16 cellular contexts compared by ENCODE assay signal in genomic region chr19:49858591-49858985, GRCh38. TPM values are rescaled to one million over a fixed set of nuclear protein-coding genes. Genes with fewer than 3 reads are reported as not detected.
A peak's percentile ranks its signal among the peaks of the same experiment; 100 is the strongest.
DNase-seq lines count a peak whose midpoint lies in the region; ATAC-seq, FAIRE-seq and TF ChIP-seq lines count a peak whose summit lies in the region.
"Had no signal": no experiment of that assay in that cellular context is flagged by ENCODE, and none has a peak within 500 bp of the region (broad histone marks: within the 10 kb centered on the region; RNA-seq: fewer than 3 reads in every experiment).

No MANE protein-coding gene starts in this region.

- no peaks in the 10 kb centered on the region for H3K9me3 Mint-ChIP-seq in astrocyte (ENCODE audit: unreplicated experiment)

- peaks cover 46% of the 10 kb centered on the region for H3K79me2 ChIP-seq in astrocyte (ENCODE audit: insufficient read depth, low read length)
- peaks cover 23% of the 10 kb centered on the region for H3K79me2 ChIP-seq in mammary epithelial cell (ENCODE audit: insufficient read depth, low read length)

- dilution Hi-C loops in mammary epithelial cell (cut with HindIII; ENCODE audit: low sequenced_read_pairs) = no loop called here

- H3K27ac Mint-ChIP-seq in astrocyte (ENCODE audit: unreplicated experiment) = peak overlapping the region; percentile 58

- no peaks in the 10 kb centered on the region for H3K27me3 ChIP-seq in astrocyte (ENCODE audit: insufficient read depth, low read length)
- H3K27me3 ChIP-seq in mammary epithelial cell (ENCODE audit: insufficient read depth, low read length) = no peaks in the 10 kb centered on the region
- H3K27me3 ChIP-seq: BE2C, uterus had no signal

- H3K4me1 ChIP-seq in HEK293 (ENCODE audit: control insufficient read depth, insufficient read depth, low read length) (peaks cover 14% of the 10 kb centered on the region), astrocyte (ENCODE audit: insufficient read depth, low read length) (peaks cover 34% of the 10 kb centered on the region), mammary epithelial cell (ENCODE audit: insufficient read depth, low read length) (peaks cover 8% of the 10 kb centered on the region)
- H3K4me1 ChIP-seq: uterus had no signal

- H3K4me1 Mint-ChIP-seq in astrocyte (ENCODE audit: low read depth, unreplicated experiment) = peaks cover 11% of the 10 kb centered on the region

- ATAC-seq in GM21786 (IDR thresholded peaks at IDR 0.05; ENCODE audit: unreplicated experiment) = no peak
- ATAC-seq in GM21723 (IDR thresholded peaks at IDR 0.05; ENCODE audit: unreplicated experiment) = no peak

- H3K9me3 ChIP-seq in HEK293 (ENCODE audit: control insufficient read depth, insufficient read depth, low read depth, low read length) (no peaks in the 10 kb centered on the region), astrocyte (ENCODE audit: insufficient read depth, low read depth, low read length) (no peaks in the 10 kb centered on the region), mammary epithelial cell (replicated peaks; ENCODE audit: insufficient read depth, low read length) (no peaks in the 10 kb centered on the region)
- H3K9me3 ChIP-seq: BE2C, uterus had no signal

- no TSS peak for BruUV-seq in mammary epithelial cell (replicated peaks; lab: Mats Ljungman, UMichigan)

- in situ Hi-C loops in mammary epithelial cell (cut with MboI; ENCODE audit: low sequenced_read_pairs in 2 of 2) = no loop called here

- peak overlapping the region; percentile 65 for H3K4me2 ChIP-seq in astrocyte (ENCODE audit: low read length)
- H3K4me2 ChIP-seq in mammary epithelial cell (ENCODE audit: insufficient read depth, low read depth, low read length) = no peak overlapping the region

- DNase-seq in A172 (ENCODE audit: low spot score) = peak; percentile 48
- no peak for DNase-seq in astrocyte (ENCODE audit: low read depth)
- DNase-seq in myocyte (ENCODE audit: low read depth) = peak; percentile 72
- no peak for DNase-seq in NCI-H345 (lab: John Stamatoyannopoulos, UW)
- no peak for DNase-seq in mammary epithelial cell
- DNase-seq: activated CD8-positive, alpha-beta memory T cell treated with anti-CD3 and anti-CD28 coated beads for 24 hours; activated naive CD4-positive, alpha-beta T cell treated with anti-CD3 and anti-CD28 coated beads, Interleukin-2, amount 50 U/mL, for 16 hours; BE2C; effector memory CD4-positive, alpha-beta T cell; NCI-H1417 treated with DMSO at 0.1 percent for 48 hours; NCI-H82; T-helper 2 cell had no signal

- no peak overlapping the region for H3K4me3 ChIP-seq in HEK293 (ENCODE audit: low read depth, low read length)
- H3K4me3 ChIP-seq in astrocyte (ENCODE audit: insufficient read depth, low read depth, low read length) = no peak overlapping the region
- H3K4me3 ChIP-seq in mammary epithelial cell (replicated peaks in 1 of 3; ENCODE audit: insufficient read depth in 1 of 3, low read depth in 2 of 3, low read length in 3 of 3) = no peak overlapping the region
- H3K4me3 ChIP-seq: uterus had no signal

- H3K36me3 ChIP-seq in HEK293 (ENCODE audit: control insufficient read depth in 2 of 2, insufficient read depth in 1 of 2, low read length in 2 of 2) (peaks cover 19 to 90% of the 10 kb centered on the region in 2 experiments), astrocyte (ENCODE audit: insufficient read depth, low read length) (peaks cover 5% of the 10 kb centered on the region), mammary epithelial cell (ENCODE audit: insufficient read depth, low read length) (no peaks in the 10 kb centered on the region)
- H3K36me3 ChIP-seq: uterus had no signal

- FAIRE-seq in astrocyte (lab: Jason Lieb, UNC) = no peak

- TF ChIP-seq CTCF in HEK293 (tag by site-specific recombination; IDR thresholded peaks at IDR 0.05) = no peak
- TF ChIP-seq CTCF in astrocyte (IDR thresholded peaks at IDR 0.05; ENCODE audit: insufficient read depth, low read depth, low read length) = no peak
- no peak for TF ChIP-seq CTCF in mammary epithelial cell (conservative IDR thresholded peaks at IDR 0.05 in 1 of 2, IDR thresholded peaks at IDR 0.05 in 1 of 2; ENCODE audit: extremely low read depth in 1 of 2, insufficient read depth in 1 of 2, low read depth in 1 of 2, low read length in 2 of 2)

- H4K20me1 ChIP-seq in astrocyte (ENCODE audit: insufficient read depth, low read length) = peaks cover 73% of the 10 kb centered on the region
- no peaks in the 10 kb centered on the region for H4K20me1 ChIP-seq in mammary epithelial cell (ENCODE audit: insufficient read depth, low read length)

- POLR2A ChIA-PET in HEK293 (lab: Yijun Ruan, JAX) = interaction anchor here (0.9 to 3.1 kb wide), 7 partner anchors 8 to 92 kb away, joined by 3 to 28 read pairs (median 4); partner anchors contain the start of genes AP2A1, PNKP and PTOV1

- no peaks in the 10 kb centered on the region for H3K27me3 Mint-ChIP-seq in astrocyte (ENCODE audit: low read depth, unreplicated experiment)

- H3K27ac ChIP-seq in HEK293 (ENCODE audit: extremely low read depth, low read depth, low read length) (peak overlapping the region; percentile 53), astrocyte (ENCODE audit: low read depth, low read length) (peak overlapping the region; percentile 61), mammary epithelial cell (ENCODE audit: insufficient read depth, low read depth, low read length) (no peak overlapping the region)

- no peak overlapping the region for H3K4me3 Mint-ChIP-seq in astrocyte (ENCODE audit: unreplicated experiment)

- CTCF ChIA-PET in HEK293 (lab: Yijun Ruan, JAX) = interaction anchor here (1.0 to 1.4 kb wide), 3 partner anchors 9 to 178 kb away, joined by 3 to 4 read pairs (median 3); no protein-coding TSS in a partner anchor
- CTCF ChIA-PET in mammary epithelial cell (lab: Charles Lee; ENCODE audit: low non-redundant PET) = interaction anchor here (0.5 kb wide), 1 partner anchor 25 kb away, joined by 3 read pairs; no protein-coding TSS in a partner anchor

- peaks cover 6% of the 10 kb centered on the region for H3K36me3 Mint-ChIP-seq in astrocyte (ENCODE audit: low read depth, unreplicated experiment)

- H3K9ac ChIP-seq in astrocyte (ENCODE audit: low read length) (peak overlapping the region; percentile 50), mammary epithelial cell (ENCODE audit: insufficient read depth, low read length) (no peak overlapping the region)

- H2AFZ ChIP-seq in astrocyte (ENCODE audit: low read depth, low read length) (no peak overlapping the region), mammary epithelial cell (ENCODE audit: low read depth, low read length) (no peak overlapping the region)

- intact Hi-C loops in mammary epithelial cell (cut with micrococcal nuclease) = no loop called here

- 76% methylated on average over 11 of the region's 16 CpGs for WGBS in mammary epithelial cell (ENCODE audit: low coverage, missing lambda C conversion rate)

TF ChIP-seq in HEK293, 187 proteins besides CTCF, POLR2A, EP300 and RAD21 (continues in another document):
- TF ChIP-seq ZBTB11 (tag by site-specific recombination; conservative IDR thresholded peaks at IDR 0.05; ENCODE audit: low read depth) (peak; percentile 37; the same call in 1 of the 2 replicates), ZNF394 (tag by site-specific recombination; IDR thresholded peaks at IDR 0.05; ENCODE audit: borderline replicate concordance) (no peak)

RNA-seq across cellular contexts. Expression of gene PTOV1, which starts 7.6 kb away (rescaled TPM):
- 119 and 139 TPM in 2 replicates for total RNA-seq in A172 (2014; rRNA removed; shearing (Covaris generic))
- 162 and 172 TPM in 2 replicates for total RNA-seq in astrocyte
- total RNA-seq in myocyte = 161 and 176 TPM in 2 replicates
- polyA plus RNA-seq in myocyte (2012) = 218 TPM
- 10 to 100 TPM; 28.8 to 85.6 TPM for total RNA-seq in mammary epithelial cell
- polyA plus RNA-seq in mammary epithelial cell = 57.1 TPM
- 50.3 TPM for polyA minus RNA-seq in mammary epithelial cell

RNA-seq across cellular contexts. Expression of gene PNKP, which starts 8.8 kb away (rescaled TPM):
- 50.7 and 63.0 TPM in 2 replicates for total RNA-seq in A172 (2014; rRNA removed; shearing (Covaris generic))
- total RNA-seq in astrocyte (49.1 and 54.8 TPM in 2 replicates), myocyte (31.1 and 38.2 TPM in 2 replicates), mammary epithelial cell (10 to 100 TPM; 40.0 to 99.3 TPM)
- polyA plus RNA-seq in myocyte (2012) = 40.7 TPM
- polyA plus RNA-seq in mammary epithelial cell = 27.7 TPM
- polyA minus RNA-seq in mammary epithelial cell = 39.0 TPM

RNA-seq across cellular contexts. Expression of gene AKT1S1, which starts 18.6 kb away (rescaled TPM):
- total RNA-seq in A172 (2014; rRNA removed; shearing (Covaris generic)) = 19.2 and 22.7 TPM in 2 replicates
- total RNA-seq in astrocyte = 104 and 116 TPM in 2 replicates
- 25.0 and 25.5 TPM in 2 replicates for total RNA-seq in myocyte
- polyA plus RNA-seq in myocyte (2012) = 82.8 TPM
- total RNA-seq in mammary epithelial cell = 10 to 100 TPM; 12.3 to 68.3 TPM
- polyA plus RNA-seq in mammary epithelial cell = 57.0 TPM
- polyA minus RNA-seq in mammary epithelial cell = 35.2 TPM

RNA-seq across cellular contexts. Expression of gene TBC1D17, which starts 18.9 kb away (rescaled TPM):
- 10.1 and 11.9 TPM in 2 replicates for total RNA-seq in A172 (2014; rRNA removed; shearing (Covaris generic))
- total RNA-seq in astrocyte (29.1 and 32.2 TPM in 2 replicates), myocyte (17.7 and 19.9 TPM in 2 replicates), mammary epithelial cell (10 to 100 TPM; 13.0 to 32.0 TPM)
- 57.0 TPM for polyA plus RNA-seq in myocyte (2012)
- 23.1 TPM for polyA plus RNA-seq in mammary epithelial cell
- 31.2 TPM for polyA minus RNA-seq in mammary epithelial cell

RNA-seq across cellular contexts. Expression of gene IL4I1, which starts 38.1 kb away (rescaled TPM):
- total RNA-seq in A172 (2014; rRNA removed; shearing (Covaris generic)) = 6.4 and 15.4 TPM in 2 replicates
- 0.27 and 0.50 TPM in 2 replicates for total RNA-seq in astrocyte
- total RNA-seq in myocyte = 0.35 and 0.83 TPM in 2 replicates
- 0.32 TPM for polyA plus RNA-seq in myocyte (2012)
- not detected for total RNA-seq in mammary epithelial cell
- polyA plus RNA-seq in mammary epithelial cell = 0.12 TPM
- polyA minus RNA-seq in mammary epithelial cell = not detected

Comparison
In these comparisons a context has a peak if more than half of its experiments do, and no peak if none do; other contexts are left out.
1. DNase-seq: peak in A172 (single experiment) and myocyte (single experiment); none in astrocyte (single experiment), NCI-H345 (single experiment) and mammary epithelial cell (single experiment).